Comparison of ENCODE assay signal across 23 cellular contexts in genomic region chr1:208053661-208054060, GRCh38.
DNase-seq lines count a peak whose midpoint lies in the region; ATAC-seq and TF ChIP-seq lines count a peak whose summit lies in the region.
"Had no signal": no experiment of that assay in that cellular context is flagged by ENCODE, and none has a peak within 500 bp of the region (broad histone marks: within the 10 kb centered on the region; RNA-seq: fewer than 3 reads in every experiment).

No MANE protein-coding gene starts in this region.

- POLR2A ChIA-PET in HEK293 (lab: Yijun Ruan, JAX): no interaction called here

- intact Hi-C loops in natural killer cell (cut with micrococcal nuclease): no loop called here
- intact Hi-C loops in vagina (cut with DNase I): no loop called here

- H3K36me3 ChIP-seq in HEK293 (ENCODE audit: control insufficient read depth in 2 of 2, insufficient read depth in 1 of 2, low read length in 2 of 2) (peaks cover 0 to 25% of the 10 kb centered on the region in 2 experiments; a peak in 1 of 3 replicates), vagina (no peaks in the 10 kb centered on the region)

- H3K27me3 Mint-ChIP-seq in natural killer cell treated with Interleukin-12 subunit alpha and Interleukin-12 subunit beta and Interleukin-15 and Interleukin-18, amount 100 ng/mL, for 72 hours: peaks cover 3 to 21% of the 10 kb centered on the region in 2 donors
- H3K27me3 Mint-ChIP-seq in natural killer cell (ENCODE audit: low read depth in 2 of 2): peaks cover 0 to 12% of the 10 kb centered on the region in 2 donors

- H3K4me3 ChIP-seq in HEK293 (ENCODE audit: low read depth, low read length) (no peak overlapping the region), vagina (no peak overlapping the region)
- H3K4me3 ChIP-seq: A549, GM12878 had no signal

- no peak overlapping the region for H3K27ac Mint-ChIP-seq in natural killer cell treated with Interleukin-12 subunit alpha and Interleukin-12 subunit beta and Interleukin-15 and Interleukin-18, amount 100 ng/mL, for 72 hours
- no peak overlapping the region for H3K27ac Mint-ChIP-seq in natural killer cell
- H3K27ac Mint-ChIP-seq: B cell; CD4-positive, alpha-beta T cell; CD8-positive, alpha-beta T cell had no signal

- H3K27me3 ChIP-seq in vagina: no peaks in the 10 kb centered on the region

- H3K4me3 Mint-ChIP-seq in natural killer cell treated with Interleukin-12 subunit alpha and Interleukin-12 subunit beta and Interleukin-15 and Interleukin-18, amount 100 ng/mL, for 72 hours: no peak overlapping the region
- H3K4me3 Mint-ChIP-seq in natural killer cell: no peak overlapping the region
- H3K4me3 Mint-ChIP-seq: B cell; CD4-positive, alpha-beta T cell; CD8-positive, alpha-beta T cell had no signal

- CTCF ChIA-PET in HEK293 (lab: Yijun Ruan, JAX): no interaction called here

- H3K9me3 Mint-ChIP-seq in natural killer cell treated with Interleukin-12 subunit alpha and Interleukin-12 subunit beta and Interleukin-15 and Interleukin-18, amount 100 ng/mL, for 72 hours: no peaks in the 10 kb centered on the region
- H3K9me3 Mint-ChIP-seq in natural killer cell: no peaks in the 10 kb centered on the region
- H3K9me3 Mint-ChIP-seq: CD4-positive, alpha-beta T cell; CD8-positive, alpha-beta T cell had no signal

- no peaks in the 10 kb centered on the region for H3K4me1 ChIP-seq in HEK293 (ENCODE audit: control insufficient read depth, insufficient read depth, low read length)
- peaks cover 2% of the 10 kb centered on the region for H3K4me1 ChIP-seq in vagina
- H3K4me1 ChIP-seq: A549 had no signal

- peak; percentile 37 for DNase-seq in natural killer cell treated with Interleukin-12 subunit alpha and Interleukin-12 subunit beta and Interleukin-15 and Interleukin-18, amount 100 ng/mL, for 72 hours (ENCODE audit: low spot score)
- no peak for DNase-seq in natural killer cell
- DNase-seq in cortex of kidney (lab: John Stamatoyannopoulos, UW): no peak
- no peak for DNase-seq in vagina (ENCODE audit: extremely low spot score in 2 of 2)
- DNase-seq in D341Med (ENCODE audit: low spot score): no peak
- DNase-seq: AML-193; Caco-2; Calu3; CD4-positive, alpha-beta T cell; CD8-positive, alpha-beta T cell; DMS 273 treated with DMSO at 0.1 percent for 48 hours; DMS153; DMS53; DMS79; DND-41; EL; GDM1 had no signal

- TF ChIP-seq CTCF in natural killer cell (IDR thresholded peaks at IDR 0.05) (no peak), HEK293 (tag by site-specific recombination; IDR thresholded peaks at IDR 0.05) (no peak), VCaP (conservative IDR thresholded peaks at IDR 0.05) (no peak), vagina (IDR thresholded peaks at IDR 0.05) (no peak)

- H3K9me3 ChIP-seq in HEK293 (ENCODE audit: control insufficient read depth, insufficient read depth, low read depth, low read length) (no peaks in the 10 kb centered on the region), vagina (no peaks in the 10 kb centered on the region)
- H3K9me3 ChIP-seq: A549, Caco-2 had no signal

- TF ChIP-seq POLR2A in vagina (IDR thresholded peaks at IDR 0.05): no peak

- H3K4me1 Mint-ChIP-seq in natural killer cell treated with Interleukin-12 subunit alpha and Interleukin-12 subunit beta and Interleukin-15 and Interleukin-18, amount 100 ng/mL, for 72 hours (ENCODE audit: low read depth in 2 of 2): no peaks in the 10 kb centered on the region
- no peaks in the 10 kb centered on the region for H3K4me1 Mint-ChIP-seq in natural killer cell
- H3K4me1 Mint-ChIP-seq: B cell had no signal

- no peak for ATAC-seq in natural killer cell treated with Interleukin-12 subunit alpha and Interleukin-12 subunit beta and Interleukin-15 and Interleukin-18, amount 100 ng/mL, for 72 hours
- ATAC-seq in natural killer cell: no peak
- ATAC-seq: A549; CD8-positive, alpha-beta T cell; GM12878 had no signal

- H3K36me3 Mint-ChIP-seq in natural killer cell treated with Interleukin-12 subunit alpha and Interleukin-12 subunit beta and Interleukin-15 and Interleukin-18, amount 100 ng/mL, for 72 hours: no peaks in the 10 kb centered on the region
- no peaks in the 10 kb centered on the region for H3K36me3 Mint-ChIP-seq in natural killer cell
- H3K36me3 Mint-ChIP-seq: CD8-positive, alpha-beta T cell had no signal

- no peak overlapping the region for H3K27ac ChIP-seq in HEK293 (ENCODE audit: extremely low read depth, low read depth, low read length)
- H3K27ac ChIP-seq in VCaP: peak overlapping the region; percentile 93
- no peak overlapping the region for H3K27ac ChIP-seq in vagina
- H3K27ac ChIP-seq: 22Rv1, A549 had no signal

TF ChIP-seq in HEK293, 187 proteins besides CTCF, POLR2A, EP300 and RAD21:
- TF ChIP-seq SCRT1 (tag by site-specific recombination; IDR thresholded peaks at IDR 0.05; ENCODE audit: borderline replicate concordance): peak; percentile 54; the same call in 1 of the 2 replicates
- no peak for TF ChIP-seq ZNF10 (tag by site-specific recombination; IDR thresholded peaks at IDR 0.05)
- peak; percentile 71 for TF ChIP-seq SCRT2 (tag by site-specific recombination; IDR thresholded peaks at IDR 0.05)
